In genomic region chr14:51401756-51402155, GRCh38 we compare ENCODE assay signal across 1 cellular context.
TF ChIP-seq lines count a peak whose summit lies in the region.

No MANE protein-coding gene starts in this region.

TF ChIP-seq in IMR-90, 13 proteins besides CTCF, POLR2A, EP300 and RAD21 (continued from another document):
- no peak for TF ChIP-seq ELK1 (IDR thresholded peaks at IDR 0.05; ENCODE audit: borderline replicate concordance, low read depth, low read length)
